12 cellular contexts compared by ENCODE assay signal in genomic region chr19:18855647-18856384, GRCh38. TPM values are rescaled to one million over a fixed set of nuclear protein-coding genes. Genes with fewer than 3 reads are reported as not detected.
"Had no signal": no experiment of that assay in that cellular context is flagged by ENCODE, and none has a peak within 500 bp of the region (broad histone marks: within the 10 kb centered on the region; RNA-seq: fewer than 3 reads in every experiment).

No MANE protein-coding gene starts in this region.

- H3K4me1 Mint-ChIP-seq: activated CD4-positive, alpha-beta T cell treated with anti-CD3 and anti-CD28 coated beads, Interleukin-2, amount 10 ng/mL, durations not matched to agents 7 days and 5 days; activated naive CD4-positive, alpha-beta T cell treated with anti-CD3 and anti-CD28 coated beads, Interleukin-2, amount 10 ng/mL, durations not matched to agents 7 days and 5 days; activated T-helper 17 cell treated with anti-CD3 and anti-CD28 coated beads, Interleukin-2, amount 50 U/mL, for 72 hours had no signal

- H3K9me3 Mint-ChIP-seq: activated B cell treated with CpG ODN at 0.5 μM for 24 hours; activated CD4-positive, alpha-beta T cell treated with anti-CD3 and anti-CD28 coated beads, Interleukin-2, amount 10 ng/mL, durations not matched to agents 7 days and 5 days; activated naive CD4-positive, alpha-beta T cell treated with anti-CD3 and anti-CD28 coated beads, Interleukin-2, amount 10 ng/mL, durations not matched to agents 7 days and 5 days; activated T-helper 17 cell treated with anti-CD3 and anti-CD28 coated beads, Interleukin-2, amount 50 U/mL, for 72 hours had no signal

- H3K27me3 ChIP-seq: heart left ventricle, stomach, tibial artery had no signal

- H3K4me3 ChIP-seq: heart left ventricle, skin epidermis, stomach, tibial artery had no signal

- H3K9me3 ChIP-seq: heart left ventricle, stomach, tibial artery had no signal

- H3K4me3 Mint-ChIP-seq: activated B cell treated with CpG ODN at 0.5 μM for 24 hours; activated CD4-positive, alpha-beta T cell treated with anti-CD3 and anti-CD28 coated beads, Interleukin-2, amount 10 ng/mL, durations not matched to agents 7 days and 5 days; activated naive CD4-positive, alpha-beta T cell treated with anti-CD3 and anti-CD28 coated beads, Interleukin-2, amount 10 ng/mL, durations not matched to agents 7 days and 5 days; activated T-helper 17 cell treated with anti-CD3 and anti-CD28 coated beads, Interleukin-2, amount 50 U/mL, for 72 hours had no signal

- H3K4me1 ChIP-seq: parathyroid adenoma had no signal

- ATAC-seq: activated T-helper 17 cell treated with anti-CD3 and anti-CD28 coated beads, Interleukin-2, amount 50 U/mL, for 72 hours had no signal

- DNase-seq: activated B cell treated with CpG ODN at 0.5 μM for 24 hours; activated CD4-positive, alpha-beta T cell treated with anti-CD3 and anti-CD28 coated beads, Interleukin-2, amount 10 ng/mL, durations not matched to agents 7 days and 5 days; activated CD8-positive, alpha-beta memory T cell treated with anti-CD3 and anti-CD28 coated beads for 24 hours; activated naive CD4-positive, alpha-beta T cell treated with anti-CD3 and anti-CD28 coated beads, Interleukin-2, amount 10 ng/mL, durations not matched to agents 7 days and 5 days; heart left ventricle; kidney; retina; stomach; tibial artery had no signal

- H3K27ac Mint-ChIP-seq: activated B cell treated with CpG ODN at 0.5 μM for 24 hours; activated CD4-positive, alpha-beta T cell treated with anti-CD3 and anti-CD28 coated beads, Interleukin-2, amount 10 ng/mL, durations not matched to agents 7 days and 5 days; activated naive CD4-positive, alpha-beta T cell treated with anti-CD3 and anti-CD28 coated beads, Interleukin-2, amount 10 ng/mL, durations not matched to agents 7 days and 5 days; activated T-helper 17 cell treated with anti-CD3 and anti-CD28 coated beads, Interleukin-2, amount 50 U/mL, for 72 hours had no signal

- H3K27ac ChIP-seq: heart left ventricle, parathyroid adenoma, skin epidermis, stomach, tibial artery had no signal

- H3K27me3 Mint-ChIP-seq: activated B cell treated with CpG ODN at 0.5 μM for 24 hours; activated CD4-positive, alpha-beta T cell treated with anti-CD3 and anti-CD28 coated beads, Interleukin-2, amount 10 ng/mL, durations not matched to agents 7 days and 5 days; activated naive CD4-positive, alpha-beta T cell treated with anti-CD3 and anti-CD28 coated beads, Interleukin-2, amount 10 ng/mL, durations not matched to agents 7 days and 5 days; activated T-helper 17 cell treated with anti-CD3 and anti-CD28 coated beads, Interleukin-2, amount 50 U/mL, for 72 hours had no signal

RNA-seq across cellular contexts. Expression of gene CERS1, which starts 40.1 kb away (rescaled TPM):
- total RNA-seq: activated B cell treated with CpG ODN at 0.5 μM for 24 hours; activated CD4-positive, alpha-beta T cell treated with anti-CD3 and anti-CD28 coated beads, Interleukin-2, amount 10 ng/mL, durations not matched to agents 7 days and 5 days; activated T-helper 17 cell treated with anti-CD3 and anti-CD28 coated beads, Interleukin-2, amount 50 U/mL, for 72 hours had no signal
